Comparison of ENCODE assay signal across 8 cellular contexts in the genomic region with DNA sequence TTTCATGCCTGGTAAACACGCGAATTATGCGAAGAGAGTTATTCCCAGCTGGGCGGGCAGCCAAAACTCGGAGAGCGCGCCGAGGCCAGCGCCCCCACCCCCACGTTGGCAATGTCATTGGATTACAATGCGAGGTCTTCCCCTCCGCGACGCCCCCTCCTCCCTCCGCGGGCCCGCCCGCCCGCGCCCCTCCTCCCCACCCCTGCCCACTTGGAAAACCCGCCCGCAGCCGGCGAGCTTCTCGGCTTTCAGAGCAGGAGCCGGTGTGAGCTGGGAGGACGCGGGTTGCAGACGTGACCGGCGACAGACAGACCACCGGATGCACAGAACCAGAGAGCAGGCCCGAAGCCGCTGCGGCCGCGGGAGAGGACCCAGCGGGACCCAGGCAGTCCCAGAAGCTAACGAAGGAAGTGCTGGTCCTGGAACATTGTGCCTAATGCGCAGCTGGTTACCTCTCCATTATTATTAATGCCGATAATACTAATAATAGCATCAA. TPM values are rescaled to one million over a fixed set of nuclear protein-coding genes. Genes with fewer than 3 reads are reported as not detected.
A peak's percentile ranks its signal among the peaks of the same experiment; 100 is the strongest.
DNase-seq lines count a peak whose midpoint lies in the region; ATAC-seq and TF ChIP-seq lines count a peak whose summit lies in the region.

No MANE protein-coding gene starts in this region.

- H3K36me3 Mint-ChIP-seq in IgD-negative memory B cell: no peaks in the 10 kb centered on the region
- no peaks in the 10 kb centered on the region for H3K36me3 Mint-ChIP-seq in neural progenitor cell

- H3K9me3 ChIP-seq in BLaER1 treated with 17β-estradiol and CSF1 and Interleukin-3, amounts not matched to agents 10 nM and 100 nM (replicated peaks in 1 of 11): no peaks in the 10 kb centered on the region
- H3K9me3 ChIP-seq in neural progenitor cell (ENCODE audit: low read depth) (no peaks in the 10 kb centered on the region), OCI-LY7 (ENCODE audit: low read length) (no peaks in the 10 kb centered on the region)

- peak overlapping the region; percentile 78 to 96 (median 92) for H3K4me2 ChIP-seq in BLaER1 treated with 17β-estradiol and CSF1 and Interleukin-3, amounts not matched to agents 10 nM and 100 nM
- peak overlapping the region; percentile 95 for H3K4me2 ChIP-seq in neural progenitor cell
- H3K4me2 ChIP-seq in OCI-LY7 (ENCODE audit: low read length): no peak overlapping the region

- POLR2A ChIA-PET in OCI-LY7 (lab: Charles Lee): no interaction called here

- peak; percentile 56 for DNase-seq in astrocyte of the hippocampus (ENCODE audit: low read depth, low spot score)
- DNase-seq in neural progenitor cell (ENCODE audit: low spot score): peak; percentile 81
- DNase-seq in NK-92 treated with Interleukin-12 subunit alpha and Interleukin-12 subunit beta, amount 100 ng/mL, for 24 hours (lab: John Stamatoyannopoulos, UW): no peak
- no peak for DNase-seq in NCI-H345 treated with DMSO at 0.1 percent for 48 hours (lab: John Stamatoyannopoulos, UW; ENCODE audit: unreplicated experiment)
- no peak for DNase-seq in OCI-LY7 (ENCODE audit: low spot score)

- H2AFZ ChIP-seq in neural progenitor cell (replicated peaks) (peak overlapping the region; percentile 64), OCI-LY7 (ENCODE audit: low read length) (no peak overlapping the region)

- H3K9me3 Mint-ChIP-seq in IgD-negative memory B cell (no peaks in the 10 kb centered on the region), neural progenitor cell (no peaks in the 10 kb centered on the region)

- CTCF ChIA-PET in OCI-LY7 (lab: Charles Lee; ENCODE audit: unreplicated experiment): no interaction called here

- peak overlapping the region; percentile 39 to 89 (median 63) for H3K4me3 ChIP-seq in BLaER1 treated with 17β-estradiol and CSF1 and Interleukin-3, amounts not matched to agents 10 nM and 100 nM
- H3K4me3 ChIP-seq in neural progenitor cell (peak overlapping the region; percentile 63), OCI-LY7 (ENCODE audit: low read depth, low read length, poor library complexity, severe bottlenecking) (no peak overlapping the region)

- H3K27ac Mint-ChIP-seq in IgD-negative memory B cell: no peak overlapping the region
- no peak overlapping the region for H3K27ac Mint-ChIP-seq in neural progenitor cell

- H3K4me1 Mint-ChIP-seq in IgD-negative memory B cell (peaks cover 6 to 13% (median 11%) of the 10 kb centered on the region in 3 donors), neural progenitor cell (peaks cover 40% of the 10 kb centered on the region)

- H3K27me3 Mint-ChIP-seq in IgD-negative memory B cell: peaks cover 33% of the 10 kb centered on the region
- H3K27me3 Mint-ChIP-seq in neural progenitor cell (ENCODE audit: insufficient read depth, low read depth): peaks cover 8% of the 10 kb centered on the region

- H3K9me2 ChIP-seq in OCI-LY7 (ENCODE audit: insufficient read depth, low read length): no peaks in the 10 kb centered on the region

- H3K36me3 ChIP-seq in BLaER1 treated with 17β-estradiol and CSF1 and Interleukin-3, amounts not matched to agents 10 nM and 100 nM: no peaks in the 10 kb centered on the region
- no peaks in the 10 kb centered on the region for H3K36me3 ChIP-seq in neural progenitor cell
- H3K36me3 ChIP-seq in OCI-LY7 (ENCODE audit: insufficient read depth, low read length): no peaks in the 10 kb centered on the region

- H3K4me3 Mint-ChIP-seq in IgD-negative memory B cell: peak overlapping the region; percentile 22 to 90 (median 64)
- peak overlapping the region; percentile 86 for H3K4me3 Mint-ChIP-seq in neural progenitor cell

- ATAC-seq in GM18858 (IDR thresholded peaks at IDR 0.05; ENCODE audit: unreplicated experiment): no peak

- H3K27me3 ChIP-seq in BLaER1 treated with 17β-estradiol and CSF1 and Interleukin-3, amounts not matched to agents 10 nM and 100 nM: peaks cover 0 to 39% (median 0%) of the 10 kb centered on the region in 11 experiments; a peak in 7 of 22 replicates
- H3K27me3 ChIP-seq in neural progenitor cell: peaks cover 65% of the 10 kb centered on the region

- H3K27ac ChIP-seq in BLaER1 treated with 17β-estradiol and CSF1 and Interleukin-3, amounts not matched to agents 10 nM and 100 nM: peak overlapping the region in 8 of 11 experiments; percentile 63 to 94 (median 82); a peak in 16 of 22 replicates
- no peak overlapping the region for H3K27ac ChIP-seq in neural progenitor cell
- no peak overlapping the region for H3K27ac ChIP-seq in OCI-LY7 (ENCODE audit: low read depth, low read length, poor library complexity, severe bottlenecking)

- peaks cover 49% of the 10 kb centered on the region for H3F3A ChIP-seq in neural progenitor cell (ENCODE audit: low read depth)

- no peaks in the 10 kb centered on the region for H3K79me2 ChIP-seq in neural progenitor cell (ENCODE audit: low read depth)
- H3K79me2 ChIP-seq in OCI-LY7 (ENCODE audit: insufficient read depth, low read depth, low read length): no peaks in the 10 kb centered on the region

- intact Hi-C loops in OCI-LY7 (cut with micrococcal nuclease; ENCODE audit: unreplicated experiment): no loop called here

- peaks cover 0 to 7% (median 0%) of the 10 kb centered on the region in 11 experiments; a peak in 3 of 22 replicates for H4K20me1 ChIP-seq in BLaER1 treated with 17β-estradiol and CSF1 and Interleukin-3, amounts not matched to agents 10 nM and 100 nM
- H4K20me1 ChIP-seq in neural progenitor cell (ENCODE audit: low read depth): peaks cover 19% of the 10 kb centered on the region
- no peaks in the 10 kb centered on the region for H4K20me1 ChIP-seq in OCI-LY7 (ENCODE audit: insufficient read depth, low read length)

- H3K4me1 ChIP-seq in BLaER1 treated with 17β-estradiol and CSF1 and Interleukin-3, amounts not matched to agents 10 nM and 100 nM: peaks cover 31 to 54% (median 44%) of the 10 kb centered on the region in 10 experiments
- H3K4me1 ChIP-seq in neural progenitor cell: peaks cover 30% of the 10 kb centered on the region
- no peaks in the 10 kb centered on the region for H3K4me1 ChIP-seq in OCI-LY7 (ENCODE audit: insufficient read depth, low read length, poor library complexity, severe bottlenecking)

- no TSS peak for BruUV-seq in OCI-LY7 (replicated peaks; lab: Mats Ljungman, UMichigan)

- no peak for TF ChIP-seq CTCF in neural progenitor cell (IDR thresholded peaks at IDR 0.05)
- TF ChIP-seq CTCF in OCI-LY7 (conservative IDR thresholded peaks at IDR 0.05; ENCODE audit: low read length): no peak

- H3K9ac ChIP-seq in BLaER1 treated with 17β-estradiol and CSF1 and Interleukin-3, amounts not matched to agents 10 nM and 100 nM: peak overlapping the region in 10 of 11 experiments; percentile 8 to 96 (median 77); a peak in 19 of 22 replicates
- no peak overlapping the region for H3K9ac ChIP-seq in neural progenitor cell

RNA-seq across cellular contexts. Expression of a gene that starts 4.0 kb away (rescaled TPM):
- 1.3 TPM for polyA plus RNA-seq in IgD-negative memory B cell
- 0.34 and 2.4 TPM in 2 replicates for total RNA-seq in neural progenitor cell (ENCODE audit: low replicate concordance)
- total RNA-seq in OCI-LY7 (2014; rRNA removed; shearing (Covaris generic)): not detected in 2 replicates
- total RNA-seq in OCI-LY7 (2022): not detected in 2 replicates

Comparison
In these comparisons a context has a peak if more than half of its experiments do, and no peak if none do; other contexts are left out.
1. H3K27ac ChIP-seq: peak in BLaER1 treated with 17β-estradiol and CSF1 and Interleukin-3, amounts not matched to agents 10 nM and 100 nM (8 of 11); none in neural progenitor cell (single experiment) and OCI-LY7 (single experiment).
2. DNase-seq: peak in astrocyte of the hippocampus (single experiment) and neural progenitor cell (single experiment); none in NK-92 treated with Interleukin-12 subunit alpha and Interleukin-12 subunit beta, amount 100 ng/mL, for 24 hours (single experiment), NCI-H345 treated with DMSO at 0.1 percent for 48 hours (single experiment) and OCI-LY7 (single experiment).